In the genomic region with DNA sequence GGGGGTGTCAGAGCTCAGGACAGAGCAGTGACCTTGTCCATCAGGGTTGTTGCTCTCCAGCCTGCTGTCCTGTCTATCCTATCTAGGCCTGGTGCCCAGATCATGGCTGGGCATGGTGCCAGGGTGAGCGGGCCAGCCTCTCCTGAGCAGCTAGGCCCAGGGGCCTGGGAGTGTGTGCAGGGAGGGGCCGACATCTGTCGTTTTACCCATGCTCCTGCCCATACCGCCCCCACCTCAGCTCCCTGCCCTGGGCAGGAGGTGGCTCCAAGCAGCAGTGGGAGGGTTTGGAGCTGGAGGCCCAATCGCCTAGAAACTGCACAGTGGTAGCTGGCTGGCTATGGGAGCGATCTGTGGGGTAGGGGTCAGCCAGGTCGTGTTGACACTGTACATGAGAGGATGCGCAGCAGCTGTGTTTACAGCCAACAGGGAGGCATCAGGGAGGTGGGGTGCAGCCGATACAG, we compare ENCODE assay signal across 10 cellular contexts. TPM values are rescaled to one million over a fixed set of nuclear protein-coding genes. Genes with fewer than 3 reads are reported as not detected.
DNase-seq lines count a peak whose midpoint lies in the region; ATAC-seq and TF ChIP-seq lines count a peak whose summit lies in the region.
"Had no signal": no experiment of that assay in that cellular context is flagged by ENCODE, and none has a peak within 500 bp of the region (broad histone marks: within the 10 kb centered on the region; RNA-seq: fewer than 3 reads in every experiment).

No MANE protein-coding gene starts in this region.

- 73% methylated on average over 9 of the region's 9 CpGs for WGBS in smooth muscle cell (ENCODE audit: low lambda C conversion rate)

- H3K36me3 Mint-ChIP-seq in HFFc6 (ENCODE audit: low read depth): no peaks in the 10 kb centered on the region
- H3K36me3 Mint-ChIP-seq in CD8-positive, alpha-beta memory T cell: no peaks in the 10 kb centered on the region

- ATAC-seq in HG03439 (IDR thresholded peaks at IDR 0.05; ENCODE audit: unreplicated experiment): no peak

- H3K36me3 ChIP-seq in smooth muscle cell (ENCODE audit: low read depth): no peaks in the 10 kb centered on the region
- no peaks in the 10 kb centered on the region for H3K36me3 ChIP-seq in CD8-positive, alpha-beta memory T cell (ENCODE audit: insufficient read depth, low read length)

- no peak overlapping the region for H3K4me3 ChIP-seq in skeletal muscle cell (ENCODE audit: low read depth, low read length)
- no peak overlapping the region for H3K4me3 ChIP-seq in smooth muscle cell
- H3K4me3 ChIP-seq in CD8-positive, alpha-beta memory T cell (ENCODE audit: low read length): no peak overlapping the region
- H3K4me3 ChIP-seq: PC-9 had no signal

- TF ChIP-seq CTCF in HFFc6 (IDR thresholded peaks at IDR 0.05): no peak
- TF ChIP-seq CTCF in smooth muscle cell (IDR thresholded peaks at IDR 0.05; ENCODE audit: borderline replicate concordance, insufficient read depth, poor library complexity, severe bottlenecking): no peak

- H3K79me2 ChIP-seq in smooth muscle cell (ENCODE audit: low read depth): no peaks in the 10 kb centered on the region

- CTCF ChIA-PET in CD8-positive, alpha-beta memory T cell (lab: Charles Lee): interaction anchor here (4.2 kb wide), 1 partner anchor 15 kb away, joined by 19 read pairs; no protein-coding TSS in a partner anchor

- DNase-seq in HFFc6: peak; percentile 16
- peak; percentile 98 for DNase-seq in NCI-H748 (lab: John Stamatoyannopoulos, UW; ENCODE audit: unreplicated experiment)
- peak in 41 of 42 donors; percentile 16 to 78 (median 53) for DNase-seq in head of caudate nucleus
- DNase-seq in skeletal muscle cell (ENCODE audit: low read depth): peak; percentile 32
- DNase-seq in smooth muscle cell (lab: John Stamatoyannopoulos, UW; ENCODE audit: unreplicated experiment): no peak
- no peak for DNase-seq in NCI-H526 treated with DMSO at 0.1 percent for 48 hours (lab: John Stamatoyannopoulos, UW)
- DNase-seq in CD8-positive, alpha-beta memory T cell: no peak
- DNase-seq: activated gamma-delta T cell treated with Interleukin-2 at 50 U/mL for 16 hours had no signal

- H3K4me2 ChIP-seq in smooth muscle cell: no peak overlapping the region
- H3K4me2 ChIP-seq: PC-9 had no signal

- peaks cover 10% of the 10 kb centered on the region for H3K4me1 ChIP-seq in smooth muscle cell (ENCODE audit: low read depth)
- H3K4me1 ChIP-seq in CD8-positive, alpha-beta memory T cell (ENCODE audit: insufficient read depth, low read length): peaks cover 9% of the 10 kb centered on the region

- no peaks in the 10 kb centered on the region for H4K20me1 ChIP-seq in smooth muscle cell (ENCODE audit: low read depth)

- no peak overlapping the region for H3K27ac ChIP-seq in smooth muscle cell (ENCODE audit: low read depth)
- H3K27ac ChIP-seq in CD8-positive, alpha-beta memory T cell (ENCODE audit: low read depth, low read length): no peak overlapping the region
- H3K27ac ChIP-seq: PC-9 had no signal

- intact Hi-C loops in head of caudate nucleus (cut with DNase I): no loop called here

- H3K9ac ChIP-seq in smooth muscle cell (ENCODE audit: low read depth): no peak overlapping the region

- H3K27me3 ChIP-seq in smooth muscle cell (ENCODE audit: low read depth): peaks cover 21% of the 10 kb centered on the region
- H3K27me3 ChIP-seq in CD8-positive, alpha-beta memory T cell (ENCODE audit: insufficient read depth, low read length, poor library complexity, severe bottlenecking): no peaks in the 10 kb centered on the region

- no peaks in the 10 kb centered on the region for H3F3A ChIP-seq in smooth muscle cell (ENCODE audit: low read depth)

- no peaks in the 10 kb centered on the region for H3K9me3 Mint-ChIP-seq in HFFc6
- H3K9me3 Mint-ChIP-seq in CD8-positive, alpha-beta memory T cell: no peaks in the 10 kb centered on the region

- H2AFZ ChIP-seq in smooth muscle cell (ENCODE audit: low read depth): no peak overlapping the region
- H2AFZ ChIP-seq: PC-9 had no signal

- POLR2A ChIA-PET in CD8-positive, alpha-beta memory T cell (lab: Charles Lee): no interaction called here

- H3K9me3 ChIP-seq in smooth muscle cell (replicated peaks; ENCODE audit: low read depth): no peaks in the 10 kb centered on the region
- no peaks in the 10 kb centered on the region for H3K9me3 ChIP-seq in CD8-positive, alpha-beta memory T cell (ENCODE audit: low read length)

- H3K27me3 Mint-ChIP-seq in HFFc6 (ENCODE audit: insufficient read depth): peaks cover 48% of the 10 kb centered on the region
- peaks cover 4 to 6% of the 10 kb centered on the region in 2 donors for H3K27me3 Mint-ChIP-seq in CD8-positive, alpha-beta memory T cell

- H3K4me1 Mint-ChIP-seq in HFFc6 (ENCODE audit: low read depth): no peaks in the 10 kb centered on the region
- peaks cover 12 to 20% (median 14%) of the 10 kb centered on the region in 3 donors for H3K4me1 Mint-ChIP-seq in CD8-positive, alpha-beta memory T cell

- no peak overlapping the region for H3K4me3 Mint-ChIP-seq in HFFc6
- H3K4me3 Mint-ChIP-seq in CD8-positive, alpha-beta memory T cell: no peak overlapping the region

- no peak overlapping the region for H3K27ac Mint-ChIP-seq in HFFc6
- H3K27ac Mint-ChIP-seq in CD8-positive, alpha-beta memory T cell: no peak overlapping the region

RNA-seq across cellular contexts. Expression of gene INSRR, which starts 6.5 kb away (rescaled TPM):
- total RNA-seq in HFFc6 (2021; fragmentation: NEBNext Ultra II Directional; extraction: Animal tissue kit (Norgen Biotek cat#: 25700)): not detected
- 0.09 and 0.36 TPM in 2 replicates for total RNA-seq in smooth muscle cell
- polyA plus RNA-seq in smooth muscle cell: 0.45 and 0.67 TPM in 2 replicates
- under 1 TPM in 1 of 2 experiments, not detected in 1; 0.07 TPM for total RNA-seq in CD8-positive, alpha-beta memory T cell
- polyA plus RNA-seq in CD8-positive, alpha-beta memory T cell: not detected
- total RNA-seq: PC-9 had no signal

RNA-seq across cellular contexts. Expression of gene NTRK1, which starts 8.2 kb away (rescaled TPM):
- under 1 TPM in 1 of 6 experiments, not detected in 5; 0.10 TPM for total RNA-seq in HFFc6 (2021; fragmentation: NEBNext Ultra II Directional; extraction: Animal tissue kit (Norgen Biotek cat#: 25700))
- total RNA-seq in smooth muscle cell: 0.85 and 1.2 TPM in 2 replicates
- polyA plus RNA-seq in smooth muscle cell: 3.6 and 5.3 TPM in 2 replicates
- 1 to 10 TPM; 2.9 to 3.0 TPM for total RNA-seq in CD8-positive, alpha-beta memory T cell
- not detected for polyA plus RNA-seq in CD8-positive, alpha-beta memory T cell
- total RNA-seq: PC-9 had no signal

RNA-seq across cellular contexts. Expression of gene SH2D2A, which starts 35.8 kb away (rescaled TPM):
- total RNA-seq in HFFc6 (2021; fragmentation: NEBNext Ultra II Directional; extraction: Animal tissue kit (Norgen Biotek cat#: 25700)): under 1 TPM in 2 of 6 experiments, not detected in 4; 0.09 to 0.17 TPM
- total RNA-seq in smooth muscle cell: 10.2 and 14.4 TPM in 2 replicates
- polyA plus RNA-seq in smooth muscle cell: 36.9 and 38.2 TPM in 2 replicates
- total RNA-seq in CD8-positive, alpha-beta memory T cell: 100 to 1,000 TPM; 163 to 170 TPM
- polyA plus RNA-seq in CD8-positive, alpha-beta memory T cell: 62.1 TPM

RNA-seq across cellular contexts. Expression of gene PEAR1, which starts 41.1 kb away (rescaled TPM):
- total RNA-seq in HFFc6 (2021; fragmentation: NEBNext Ultra II Directional; extraction: Animal tissue kit (Norgen Biotek cat#: 25700)): 10 to 100 TPM in 4 of 6 experiments, 1 to 10 TPM in 2; 3.2 to 23.6 (median 20.2) TPM
- 2.3 and 2.7 TPM in 2 replicates for total RNA-seq in smooth muscle cell
- 3.7 and 4.4 TPM in 2 replicates for polyA plus RNA-seq in smooth muscle cell
- total RNA-seq in CD8-positive, alpha-beta memory T cell: not detected
- polyA plus RNA-seq in CD8-positive, alpha-beta memory T cell: not detected

Comparison
In these comparisons a context has a peak if more than half of its experiments do, and no peak if none do; other contexts are left out.
1. DNase-seq: peak in HFFc6 (single experiment), NCI-H748 (single experiment), head of caudate nucleus (41 of 42) and skeletal muscle cell (single experiment); none in smooth muscle cell (single experiment), NCI-H526 treated with DMSO at 0.1 percent for 48 hours (single experiment) and CD8-positive, alpha-beta memory T cell (0 of 5).